ENCODE assay signal across 12 cellular contexts in the genomic region with DNA sequence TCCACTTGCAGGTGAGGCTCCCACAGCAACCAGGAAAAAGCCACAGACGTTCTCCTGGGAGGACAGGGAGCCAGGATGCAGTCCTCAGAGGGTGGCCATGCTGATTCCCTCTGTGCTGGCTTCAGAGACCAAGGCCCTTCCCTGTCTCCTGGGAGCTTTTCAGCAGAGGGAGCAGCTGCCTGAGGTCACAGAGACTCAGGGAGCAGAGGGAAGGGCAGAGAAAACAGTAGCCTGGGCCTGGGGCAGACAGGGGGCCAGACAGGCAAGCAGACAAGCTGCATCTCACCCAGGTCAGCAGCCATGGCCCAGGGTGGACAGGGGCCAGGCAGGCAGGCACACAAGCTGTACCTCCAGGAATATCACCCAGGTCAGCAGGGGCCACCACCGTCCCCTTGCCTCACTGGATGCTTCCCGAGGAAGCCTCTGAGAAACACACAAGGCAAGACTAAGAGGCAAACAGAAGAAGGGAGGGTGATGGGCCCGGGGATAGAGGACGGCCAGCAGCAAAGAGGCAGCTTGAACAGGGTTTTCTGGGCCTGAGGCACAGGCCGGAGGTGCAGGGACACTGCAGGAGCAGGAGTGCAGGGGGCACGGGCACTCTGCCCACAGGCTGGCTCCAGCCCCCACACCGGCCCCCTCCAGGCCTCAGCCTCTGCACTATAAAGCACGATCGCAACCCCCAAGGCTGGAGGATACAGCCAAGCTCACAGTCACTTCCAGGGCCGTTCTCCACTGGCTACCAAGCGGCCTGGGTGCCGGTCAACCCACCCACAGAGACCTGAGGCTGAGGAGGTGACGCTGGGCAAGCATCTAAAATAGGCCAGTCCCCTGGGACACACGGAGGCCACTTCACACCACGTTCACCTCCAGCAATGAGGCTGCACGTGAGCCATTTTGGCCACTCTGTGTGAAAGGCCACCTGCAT. TPM values are rescaled to one million over a fixed set of nuclear protein-coding genes. Genes with fewer than 3 reads are reported as not detected.
DNase-seq lines count a peak whose midpoint lies in the region; ATAC-seq and TF ChIP-seq lines count a peak whose summit lies in the region.
"Had no signal": no experiment of that assay in that cellular context is flagged by ENCODE, and none has a peak within 500 bp of the region (broad histone marks: within the 10 kb centered on the region; RNA-seq: fewer than 3 reads in every experiment).

No MANE protein-coding gene starts in this region.

- peaks cover 5% of the 10 kb centered on the region for H3K36me3 Mint-ChIP-seq in chondrocyte (ENCODE audit: low read depth)
- H3K36me3 Mint-ChIP-seq in nephron (ENCODE audit: low read depth), result peaks cover 22% of the 10 kb centered on the region

- POLR2A ChIA-PET in A673 (lab: Charles Lee; ENCODE audit: low non-redundant PET), result no interaction called here
- POLR2A ChIA-PET in HEK293 (lab: Yijun Ruan, JAX), result no interaction called here

- no TSS peak for BruUV-seq in A673 (replicated peaks; lab: Mats Ljungman, UMichigan)

- H3K36me3 ChIP-seq in A673 (ENCODE audit: insufficient read depth, low read length, poor library complexity, severe bottlenecking) (peaks cover 34% of the 10 kb centered on the region), HEK293 (ENCODE audit: control insufficient read depth in 2 of 2, insufficient read depth in 1 of 2, low read length in 2 of 2) (peaks cover 15 to 46% of the 10 kb centered on the region in 2 experiments)

- no peak for TF ChIP-seq CTCF in A673 (conservative IDR thresholded peaks at IDR 0.05; ENCODE audit: low read depth, low read length)
- TF ChIP-seq CTCF in HEK293 (tag by site-specific recombination; IDR thresholded peaks at IDR 0.05), result no peak
- no peak for TF ChIP-seq CTCF in chondrocyte (IDR thresholded peaks at IDR 0.05)
- no peak for TF ChIP-seq CTCF in nephron (IDR thresholded peaks at IDR 0.05; ENCODE audit: unreplicated experiment in 3 of 3)

- H3K4me1 Mint-ChIP-seq in chondrocyte (ENCODE audit: low read depth) (peaks cover 61% of the 10 kb centered on the region), nephron (peaks cover 68% of the 10 kb centered on the region)

- no peak for TF ChIP-seq POLR2A in GM18505 (IDR thresholded peaks at IDR 0.05; ENCODE audit: borderline replicate concordance, extremely low read depth, insufficient read depth, insufficient read length)

- no peaks in the 10 kb centered on the region for H3K9me3 ChIP-seq in A673 (ENCODE audit: low read depth, low read length, poor library complexity, severe bottlenecking)
- H3K9me3 ChIP-seq in HEK293 (ENCODE audit: control insufficient read depth, insufficient read depth, low read depth, low read length), result no peaks in the 10 kb centered on the region

- CTCF ChIA-PET in A673 (lab: Charles Lee) (no interaction called here), HEK293 (lab: Yijun Ruan, JAX) (no interaction called here)

- H3K27me3 ChIP-seq in A673 (replicated peaks; ENCODE audit: insufficient read depth, low read depth, low read length, poor library complexity), result no peaks in the 10 kb centered on the region

- ATAC-seq in GM21390 (IDR thresholded peaks at IDR 0.05; ENCODE audit: unreplicated experiment) (no peak), GM18505 (IDR thresholded peaks at IDR 0.05; ENCODE audit: unreplicated experiment) (no peak), HG03175 (IDR thresholded peaks at IDR 0.05; ENCODE audit: unreplicated experiment) (no peak)

- H3K4me1 ChIP-seq in A673 (ENCODE audit: insufficient read depth, low read length, poor library complexity, severe bottlenecking) (peaks cover 33% of the 10 kb centered on the region), HEK293 (ENCODE audit: control insufficient read depth, insufficient read depth, low read length) (peaks cover 14% of the 10 kb centered on the region)

- H3K4me3 Mint-ChIP-seq in chondrocyte (ENCODE audit: unreplicated experiment) (no peak overlapping the region), nephron (peak overlapping the region; percentile 34 to 59 (median 37))

- intact Hi-C loops in A673 (cut with micrococcal nuclease; ENCODE audit: unreplicated experiment), result no loop called here

- H3K9me3 Mint-ChIP-seq in chondrocyte (ENCODE audit: low read depth) (no peaks in the 10 kb centered on the region), nephron (no peaks in the 10 kb centered on the region)
- H3K9me3 Mint-ChIP-seq: neural crest cell had no signal

- H3K27ac ChIP-seq in A673 (ENCODE audit: low read depth, low read length, poor library complexity, severe bottlenecking) (peak overlapping the region; percentile 52), HEK293 (ENCODE audit: extremely low read depth, low read depth, low read length) (no peak overlapping the region)

- H3K27me3 Mint-ChIP-seq in chondrocyte (ENCODE audit: low read depth) (no peaks in the 10 kb centered on the region), nephron (ENCODE audit: low read depth) (peaks cover 4% of the 10 kb centered on the region)

- H3K27ac Mint-ChIP-seq in chondrocyte (ENCODE audit: unreplicated experiment) (peak overlapping the region; percentile 65), nephron (peak overlapping the region in 2 of 3 experiments; percentile 17 to 89)

- DNase-seq in A673 (ENCODE audit: low spot score), result no peak
- peak; percentile 65 for DNase-seq in chondrocyte (ENCODE audit: low spot score)
- DNase-seq in HuH-7 (ENCODE audit: low spot score), result no peak
- DNase-seq: AML-193; NCI-H748 treated with DMSO at 0.1 percent for 48 hours; stimulated activated CD4-positive, alpha-beta T cell treated with anti-CD3 and anti-CD28 coated beads, Interleukin-2, amount 100 ng/mL, for 24 hours had no signal

- H3K4me3 ChIP-seq in A673 (ENCODE audit: low read depth, low read length, poor library complexity, severe bottlenecking), result no peak overlapping the region
- H3K4me3 ChIP-seq in HEK293 (ENCODE audit: low read depth, low read length), result no peak overlapping the region

TF ChIP-seq in HEK293, 187 proteins besides CTCF, POLR2A, EP300 and RAD21 (continues in another document):
- TF ChIP-seq ZNF391 (tag by site-specific recombination; IDR thresholded peaks at IDR 0.05; ENCODE audit: borderline replicate concordance, low read depth), result no peak
- no peak for TF ChIP-seq ZNF596 (tag by site-specific recombination; IDR thresholded peaks at IDR 0.05)
- TF ChIP-seq, protein P1, sequence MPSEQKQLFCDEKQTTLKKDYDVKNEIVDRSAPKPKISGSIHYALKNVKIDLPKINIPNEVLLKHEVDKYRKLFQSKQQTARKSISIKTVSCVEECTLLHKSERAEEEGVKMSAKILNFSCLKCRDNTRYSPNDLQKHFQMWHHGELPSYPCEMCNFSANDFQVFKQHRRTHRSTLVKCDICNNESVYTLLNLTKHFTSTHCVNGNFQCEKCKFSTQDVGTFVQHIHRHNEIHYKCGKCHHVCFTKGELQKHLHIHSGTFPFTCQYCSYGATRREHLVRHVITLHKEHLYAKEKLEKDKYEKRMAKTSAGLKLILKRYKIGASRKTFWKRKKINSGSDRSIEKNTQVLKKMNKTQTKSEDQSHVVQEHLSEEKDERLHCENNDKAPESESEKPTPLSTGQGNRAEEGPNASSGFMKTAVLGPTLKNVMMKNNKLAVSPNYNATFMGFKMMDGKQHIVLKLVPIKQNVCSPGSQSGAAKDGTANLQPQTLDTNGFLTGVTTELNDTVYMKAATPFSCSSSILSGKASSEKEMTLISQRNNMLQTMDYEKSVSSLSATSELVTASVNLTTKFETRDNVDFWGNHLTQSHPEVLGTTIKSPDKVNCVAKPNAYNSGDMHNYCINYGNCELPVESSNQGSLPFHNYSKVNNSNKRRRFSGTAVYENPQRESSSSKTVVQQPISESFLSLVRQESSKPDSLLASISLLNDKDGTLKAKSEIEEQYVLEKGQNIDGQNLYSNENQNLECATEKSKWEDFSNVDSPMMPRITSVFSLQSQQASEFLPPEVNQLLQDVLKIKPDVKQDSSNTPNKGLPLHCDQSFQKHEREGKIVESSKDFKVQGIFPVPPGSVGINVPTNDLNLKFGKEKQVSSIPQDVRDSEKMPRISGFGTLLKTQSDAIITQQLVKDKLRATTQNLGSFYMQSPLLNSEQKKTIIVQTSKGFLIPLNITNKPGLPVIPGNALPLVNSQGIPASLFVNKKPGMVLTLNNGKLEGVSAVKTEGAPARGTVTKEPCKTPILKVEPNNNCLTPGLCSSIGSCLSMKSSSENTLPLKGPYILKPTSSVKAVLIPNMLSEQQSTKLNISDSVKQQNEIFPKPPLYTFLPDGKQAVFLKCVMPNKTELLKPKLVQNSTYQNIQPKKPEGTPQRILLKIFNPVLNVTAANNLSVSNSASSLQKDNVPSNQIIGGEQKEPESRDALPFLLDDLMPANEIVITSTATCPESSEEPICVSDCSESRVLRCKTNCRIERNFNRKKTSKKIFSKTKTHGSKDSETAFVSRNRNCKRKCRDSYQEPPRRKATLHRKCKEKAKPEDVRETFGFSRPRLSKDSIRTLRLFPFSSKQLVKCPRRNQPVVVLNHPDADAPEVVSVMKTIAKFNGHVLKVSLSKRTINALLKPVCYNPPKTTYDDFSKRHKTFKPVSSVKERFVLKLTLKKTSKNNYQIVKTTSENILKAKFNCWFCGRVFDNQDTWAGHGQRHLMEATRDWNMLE (tag by site-specific recombination; conservative IDR thresholded peaks at IDR 0.05; ENCODE audit: low read depth), result no peak
- TF ChIP-seq ZFHX2 (tag by site-specific recombination; conservative IDR thresholded peaks at IDR 0.05), result no peak
- no peak for TF ChIP-seq GLI4 (tag by site-specific recombination; IDR thresholded peaks at IDR 0.05)
- no peak for TF ChIP-seq ZNF350 (tag by site-specific recombination; IDR thresholded peaks at IDR 0.05)
- TF ChIP-seq ZNF639 (tag by site-specific recombination; IDR thresholded peaks at IDR 0.05), result no peak
- no peak for TF ChIP-seq ZXDB (tag by site-specific recombination; IDR thresholded peaks at IDR 0.05)

RNA-seq across cellular contexts. Expression of gene SLC66A2, which starts 6.1 kb away (rescaled TPM):
- total RNA-seq in A673 (2021), result 28.0 and 34.9 TPM in 2 replicates
- 27.6 to 32.1 TPM (median 29.1 TPM) in 3 replicates for total RNA-seq in chondrocyte

RNA-seq across cellular contexts. Expression of gene HSBP1L1, which starts 19.1 kb away (rescaled TPM):
- total RNA-seq in A673 (2021) (1.1 and 1.9 TPM in 2 replicates), chondrocyte (0.99 to 5.4 TPM (median 5.1 TPM) in 3 replicates)

RNA-seq across cellular contexts. Expression of gene TXNL4A, which starts 43.0 kb away (rescaled TPM):
- total RNA-seq in A673 (2021), result 201 and 216 TPM in 2 replicates
- 141 to 143 TPM (median 141 TPM) in 3 replicates for total RNA-seq in chondrocyte
